8 cellular contexts compared by ENCODE assay signal in the genomic region with DNA sequence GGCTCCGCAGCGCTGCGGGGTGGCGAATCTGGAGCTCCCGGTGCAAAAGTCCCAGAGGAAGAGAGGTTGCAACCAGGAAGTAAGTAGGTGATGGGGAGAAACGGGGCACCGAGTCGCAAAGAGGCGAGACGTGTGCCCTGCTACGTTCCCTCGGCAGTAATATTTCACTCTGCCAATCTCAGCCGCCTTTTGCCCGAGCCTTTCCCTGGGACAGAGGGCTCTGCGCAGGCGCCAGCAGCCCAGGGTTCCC. TPM values are rescaled to one million over a fixed set of nuclear protein-coding genes. Genes with fewer than 3 reads are reported as not detected.
DNase-seq lines count a peak whose midpoint lies in the region; ATAC-seq and TF ChIP-seq lines count a peak whose summit lies in the region.

A gene (minus strand): TSS at position 171 of the 250 bp plus-strand sequence. CDS start 495 bp downstream, outside the sequence.

- peak within 1 kb of the TSS; percentile 94 for H3K4me3 Mint-ChIP-seq in activated naive CD8-positive, alpha-beta T cell treated with anti-CD3 and anti-CD28 coated beads, Interleukin-2, amount 10 ng/mL, durations not matched to agents 7 days and 5 days
- peak within 1 kb of the TSS; percentile 96 for H3K4me3 Mint-ChIP-seq in stimulated activated memory B cell treated with anti-CD40 and anti-IgM and Interleukin-4, amounts not matched to agents 10 μg/mL and 1 μg/mL and 100 μg/mL, for 72 hours

- peaks cover 16% of the 10 kb centered on the region for H3K4me1 ChIP-seq in HEK293 (ENCODE audit: control insufficient read depth, insufficient read depth, low read length)

- ATAC-seq in activated naive CD8-positive, alpha-beta T cell treated with anti-CD3 and anti-CD28 coated beads, Interleukin-2, amount 10 ng/mL, durations not matched to agents 7 days and 5 days (ENCODE audit: low read depth): no peak
- no peak for ATAC-seq in stimulated activated memory B cell treated with anti-CD40 and anti-IgM and Interleukin-4, amounts not matched to agents 10 μg/mL and 1 μg/mL and 100 μg/mL, for 72 hours
- ATAC-seq in GM21515 (IDR thresholded peaks at IDR 0.05; ENCODE audit: unreplicated experiment): no peak
- no peak for ATAC-seq in omental fat pad (ENCODE audit: low FRiP score)

- CTCF ChIA-PET in HEK293 (lab: Yijun Ruan, JAX): interaction anchor here (0.9 to 7.2 kb wide), 12 partner anchors 12 to 101 kb away, joined by 3 to 61 read pairs (median 6); a partner anchor contains a TSS

- peaks cover 13% of the 10 kb centered on the region for H3K36me3 Mint-ChIP-seq in activated naive CD8-positive, alpha-beta T cell treated with anti-CD3 and anti-CD28 coated beads, Interleukin-2, amount 10 ng/mL, durations not matched to agents 7 days and 5 days
- peaks cover 19% of the 10 kb centered on the region for H3K36me3 Mint-ChIP-seq in stimulated activated memory B cell treated with anti-CD40 and anti-IgM and Interleukin-4, amounts not matched to agents 10 μg/mL and 1 μg/mL and 100 μg/mL, for 72 hours

- H3K9me3 Mint-ChIP-seq in activated naive CD8-positive, alpha-beta T cell treated with anti-CD3 and anti-CD28 coated beads, Interleukin-2, amount 10 ng/mL, durations not matched to agents 7 days and 5 days: no peaks in the 10 kb centered on the region
- peaks cover 3% of the 10 kb centered on the region for H3K9me3 Mint-ChIP-seq in stimulated activated memory B cell treated with anti-CD40 and anti-IgM and Interleukin-4, amounts not matched to agents 10 μg/mL and 1 μg/mL and 100 μg/mL, for 72 hours

- H3K9me3 ChIP-seq in HEK293 (ENCODE audit: control insufficient read depth, insufficient read depth, low read depth, low read length): no peaks in the 10 kb centered on the region

- DNase-seq in activated naive CD8-positive, alpha-beta T cell treated with anti-CD3 and anti-CD28 coated beads, Interleukin-2, amount 10 ng/mL, durations not matched to agents 7 days and 5 days: no peak
- DNase-seq in NK-92 treated with Interleukin-12 subunit alpha and Interleukin-12 subunit beta, amount 100 ng/mL, for 24 hours (lab: John Stamatoyannopoulos, UW): no peak
- DNase-seq in omental fat pad (ENCODE audit: low spot score) (no peak), kidney tubule cell (ENCODE audit: low spot score) (no peak)

- peak within 1 kb of the TSS; percentile 58 for H3K27ac ChIP-seq in HEK293 (ENCODE audit: extremely low read depth, low read depth, low read length)

- peaks cover 0 to 17% of the 10 kb centered on the region in 2 experiments; a peak in 1 of 3 replicates for H3K36me3 ChIP-seq in HEK293 (ENCODE audit: control insufficient read depth in 2 of 2, insufficient read depth in 1 of 2, low read length in 2 of 2)

- H3K4me3 ChIP-seq in HEK293 (ENCODE audit: low read depth, low read length): peak within 1 kb of the TSS; percentile 23
- H3K4me3 ChIP-seq in iPS-11a (ENCODE audit: low read depth, low read length): peak within 1 kb of the TSS; percentile 57

- no peak for TF ChIP-seq CTCF in HEK293 (tag by site-specific recombination; IDR thresholded peaks at IDR 0.05)
- TF ChIP-seq CTCF in omental fat pad (IDR thresholded peaks at IDR 0.05): no peak

- POLR2A ChIA-PET in HEK293 (lab: Yijun Ruan, JAX): interaction anchor here (0.8 to 5.3 kb wide), 16 partner anchors 12 to 1588 kb away, joined by 3 to 117 read pairs (median 7); a partner anchor contains a TSS
- POLR2A ChIA-PET in activated naive CD8-positive, alpha-beta T cell treated with anti-CD3 and anti-CD28 coated beads, Interleukin-2, amount 10 ng/mL, durations not matched to agents 7 days and 5 days (lab: Charles Lee): interaction anchor here (0.9 to 3.5 kb wide), 4 partner anchors 11 to 174 kb away, joined by 3 to 46 read pairs (median 10); a partner anchor contains a TSS

- H3K27me3 Mint-ChIP-seq in activated naive CD8-positive, alpha-beta T cell treated with anti-CD3 and anti-CD28 coated beads, Interleukin-2, amount 10 ng/mL, durations not matched to agents 7 days and 5 days: no peaks in the 10 kb centered on the region
- no peaks in the 10 kb centered on the region for H3K27me3 Mint-ChIP-seq in stimulated activated memory B cell treated with anti-CD40 and anti-IgM and Interleukin-4, amounts not matched to agents 10 μg/mL and 1 μg/mL and 100 μg/mL, for 72 hours

- peaks cover 75% of the 10 kb centered on the region for H3K4me1 Mint-ChIP-seq in activated naive CD8-positive, alpha-beta T cell treated with anti-CD3 and anti-CD28 coated beads, Interleukin-2, amount 10 ng/mL, durations not matched to agents 7 days and 5 days
- peaks cover 62% of the 10 kb centered on the region for H3K4me1 Mint-ChIP-seq in stimulated activated memory B cell treated with anti-CD40 and anti-IgM and Interleukin-4, amounts not matched to agents 10 μg/mL and 1 μg/mL and 100 μg/mL, for 72 hours

- peak within 1 kb of the TSS; percentile 83 for H3K27ac Mint-ChIP-seq in activated naive CD8-positive, alpha-beta T cell treated with anti-CD3 and anti-CD28 coated beads, Interleukin-2, amount 10 ng/mL, durations not matched to agents 7 days and 5 days
- H3K27ac Mint-ChIP-seq in stimulated activated memory B cell treated with anti-CD40 and anti-IgM and Interleukin-4, amounts not matched to agents 10 μg/mL and 1 μg/mL and 100 μg/mL, for 72 hours: peak within 1 kb of the TSS; percentile 91

TF ChIP-seq in HEK293, 187 proteins besides CTCF, POLR2A, EP300 and RAD21 (continues in another document):
- peak; percentile 79; the same call in 1 of the 2 replicates for TF ChIP-seq ZNF10 (tag by site-specific recombination; IDR thresholded peaks at IDR 0.05)
- TF ChIP-seq ZIC2 (tag by site-specific recombination; IDR thresholded peaks at IDR 0.05): no peak
- peak; percentile 15 for TF ChIP-seq SETDB1 (IDR thresholded peaks at IDR 0.05; ENCODE audit: insufficient read length, low read length)
- no peak for TF ChIP-seq ZNF214 (tag by site-specific recombination; IDR thresholded peaks at IDR 0.05; ENCODE audit: borderline replicate concordance)
- TF ChIP-seq, protein P1, sequence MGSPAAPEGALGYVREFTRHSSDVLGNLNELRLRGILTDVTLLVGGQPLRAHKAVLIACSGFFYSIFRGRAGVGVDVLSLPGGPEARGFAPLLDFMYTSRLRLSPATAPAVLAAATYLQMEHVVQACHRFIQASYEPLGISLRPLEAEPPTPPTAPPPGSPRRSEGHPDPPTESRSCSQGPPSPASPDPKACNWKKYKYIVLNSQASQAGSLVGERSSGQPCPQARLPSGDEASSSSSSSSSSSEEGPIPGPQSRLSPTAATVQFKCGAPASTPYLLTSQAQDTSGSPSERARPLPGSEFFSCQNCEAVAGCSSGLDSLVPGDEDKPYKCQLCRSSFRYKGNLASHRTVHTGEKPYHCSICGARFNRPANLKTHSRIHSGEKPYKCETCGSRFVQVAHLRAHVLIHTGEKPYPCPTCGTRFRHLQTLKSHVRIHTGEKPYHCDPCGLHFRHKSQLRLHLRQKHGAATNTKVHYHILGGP (tag by site-specific recombination; IDR thresholded peaks at IDR 0.05): no peak
- no peak for TF ChIP-seq ZNF112 (tag by site-specific recombination; IDR thresholded peaks at IDR 0.05)
- no peak for TF ChIP-seq OVOL3 (tag by site-specific recombination; IDR thresholded peaks at IDR 0.05)
- TF ChIP-seq, protein P2, sequence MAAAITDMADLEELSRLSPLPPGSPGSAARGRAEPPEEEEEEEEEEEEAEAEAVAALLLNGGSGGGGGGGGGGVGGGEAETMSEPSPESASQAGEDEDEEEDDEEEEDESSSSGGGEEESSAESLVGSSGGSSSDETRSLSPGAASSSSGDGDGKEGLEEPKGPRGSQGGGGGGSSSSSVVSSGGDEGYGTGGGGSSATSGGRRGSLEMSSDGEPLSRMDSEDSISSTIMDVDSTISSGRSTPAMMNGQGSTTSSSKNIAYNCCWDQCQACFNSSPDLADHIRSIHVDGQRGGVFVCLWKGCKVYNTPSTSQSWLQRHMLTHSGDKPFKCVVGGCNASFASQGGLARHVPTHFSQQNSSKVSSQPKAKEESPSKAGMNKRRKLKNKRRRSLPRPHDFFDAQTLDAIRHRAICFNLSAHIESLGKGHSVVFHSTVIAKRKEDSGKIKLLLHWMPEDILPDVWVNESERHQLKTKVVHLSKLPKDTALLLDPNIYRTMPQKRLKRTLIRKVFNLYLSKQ (tag by site-specific recombination; IDR thresholded peaks at IDR 0.05; ENCODE audit: borderline replicate concordance): no peak
- TF ChIP-seq KLF7 (tag by site-specific recombination; IDR thresholded peaks at IDR 0.05; ENCODE audit: borderline replicate concordance): no peak
- no peak for TF ChIP-seq ZNF571 (tag by site-specific recombination; IDR thresholded peaks at IDR 0.05)
- no peak for TF ChIP-seq ZNF677 (tag by site-specific recombination; IDR thresholded peaks at IDR 0.05)
- TF ChIP-seq ZNF660 (tag by site-specific recombination; IDR thresholded peaks at IDR 0.05): 0 out of 2 replicates have a peak, but pooled peaks have one; percentile 10
- peak; percentile 68 for TF ChIP-seq ZBTB8A (tag by site-specific recombination; IDR thresholded peaks at IDR 0.05)
- no peak for TF ChIP-seq ZNF747 (tag by site-specific recombination; IDR thresholded peaks at IDR 0.05)
- TF ChIP-seq, protein P3, sequence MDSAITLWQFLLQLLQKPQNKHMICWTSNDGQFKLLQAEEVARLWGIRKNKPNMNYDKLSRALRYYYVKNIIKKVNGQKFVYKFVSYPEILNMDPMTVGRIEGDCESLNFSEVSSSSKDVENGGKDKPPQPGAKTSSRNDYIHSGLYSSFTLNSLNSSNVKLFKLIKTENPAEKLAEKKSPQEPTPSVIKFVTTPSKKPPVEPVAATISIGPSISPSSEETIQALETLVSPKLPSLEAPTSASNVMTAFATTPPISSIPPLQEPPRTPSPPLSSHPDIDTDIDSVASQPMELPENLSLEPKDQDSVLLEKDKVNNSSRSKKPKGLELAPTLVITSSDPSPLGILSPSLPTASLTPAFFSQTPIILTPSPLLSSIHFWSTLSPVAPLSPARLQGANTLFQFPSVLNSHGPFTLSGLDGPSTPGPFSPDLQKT (IDR thresholded peaks at IDR 0.05; ENCODE audit: borderline replicate concordance, low read depth, low read length): no peak
- TF ChIP-seq ZNF600 (tag by site-specific recombination; IDR thresholded peaks at IDR 0.05): peak; percentile 87; the same call in 1 of the 2 replicates

RNA-seq across cellular contexts. Expression of the gene that starts here (rescaled TPM):
- total RNA-seq in activated naive CD8-positive, alpha-beta T cell treated with anti-CD3 and anti-CD28 coated beads, Interleukin-2, amount 10 ng/mL, durations not matched to agents 7 days and 5 days: 1 to 10 TPM; 5.0 to 5.8 TPM
- total RNA-seq in omental fat pad: 1 to 10 TPM; 3.1 to 9.3 (median 7.0) TPM
